In genomic region chr5:32193591-32193990, GRCh38 we compare ENCODE assay signal across 9 cellular contexts. TPM values are rescaled to one million over a fixed set of nuclear protein-coding genes. Genes with fewer than 3 reads are reported as not detected.
A peak's percentile ranks its signal among the peaks of the same experiment; 100 is the strongest.
DNase-seq lines count a peak whose midpoint lies in the region; ATAC-seq and TF ChIP-seq lines count a peak whose summit lies in the region.
"Had no signal": no experiment of that assay in that cellular context is flagged by ENCODE, and none has a peak within 500 bp of the region (broad histone marks: within the 10 kb centered on the region; RNA-seq: fewer than 3 reads in every experiment).

No MANE protein-coding gene starts in this region.

- no peaks in the 10 kb centered on the region for H3K27me3 ChIP-seq in Panc1 (ENCODE audit: control insufficient read depth, insufficient read depth, low read length)
- H3K27me3 ChIP-seq in psoas muscle (ENCODE audit: insufficient read depth in 3 of 3, low read length in 2 of 3), result no peaks in the 10 kb centered on the region

- H3K36me3 ChIP-seq in Panc1 (ENCODE audit: control insufficient read depth, insufficient read depth, low read length) (no peaks in the 10 kb centered on the region), psoas muscle (ENCODE audit: insufficient read depth in 1 of 2, low read depth in 1 of 2) (no peaks in the 10 kb centered on the region)
- H3K36me3 ChIP-seq: neutrophil had no signal

- peak overlapping the region; percentile 23; the same call in 1 of the 2 replicates for H3K27ac ChIP-seq in Panc1 (ENCODE audit: low read length)
- no peak overlapping the region for H3K27ac ChIP-seq in psoas muscle
- H3K27ac ChIP-seq: neutrophil had no signal

- peak; percentile 84 for ATAC-seq in GM18873 (IDR thresholded peaks at IDR 0.05; ENCODE audit: low FRiP score, unreplicated experiment)
- ATAC-seq in Panc1, result peak; percentile 85
- peak; percentile 46 to 80 (median 68) for ATAC-seq in psoas muscle
- no peak for ATAC-seq in GM18519 (IDR thresholded peaks at IDR 0.05; ENCODE audit: low FRiP score, unreplicated experiment)
- ATAC-seq in GM21723 (IDR thresholded peaks at IDR 0.05; ENCODE audit: unreplicated experiment), result no peak

- no TSS peak for BruUV-seq in Panc1 (replicated peaks; lab: Mats Ljungman, UMichigan)

- no peak for TF ChIP-seq CTCF in Panc1 (IDR thresholded peaks at IDR 0.05)
- TF ChIP-seq CTCF in psoas muscle (IDR thresholded peaks at IDR 0.05), result no peak

- intact Hi-C loops in Panc1 (cut with micrococcal nuclease; ENCODE audit: unreplicated experiment), result no loop called here
- intact Hi-C loops in psoas muscle (cut with DNase I), result no loop called here

- 19 to 20% (median 19%) methylated on average over 7 of the region's 7 CpGs for WGBS in psoas muscle, 3 donors

- CTCF ChIA-PET in Panc1 (lab: Charles Lee), result no interaction called here

- H3K4me1 ChIP-seq in Panc1 (ENCODE audit: control insufficient read depth, insufficient read depth, low read length) (peaks cover 8% of the 10 kb centered on the region), psoas muscle (peaks cover 8% of the 10 kb centered on the region)

- POLR2A ChIA-PET in Panc1 (lab: Charles Lee), result no interaction called here

- peak overlapping the region in 1 of 2 experiments; percentile 23; a peak in 2 of 4 replicates for H3K4me3 ChIP-seq in Panc1 (ENCODE audit: low read depth in 2 of 2, low read length in 2 of 2)
- H3K4me3 ChIP-seq in psoas muscle, result peak overlapping the region; percentile 20

- peak; percentile 79 for DNase-seq in LHCN-M2 (ENCODE audit: low read depth)
- DNase-seq in Panc1 (ENCODE audit: low read depth, low spot score), result no peak
- peak; percentile 91 for DNase-seq in fibroblast of gingiva (ENCODE audit: low read depth)
- DNase-seq in psoas muscle, result peak; percentile 73 to 74
- no peak for DNase-seq in GOT3 (lab: John Stamatoyannopoulos, UW)

- in situ Hi-C loops in Panc1 (cut with HindIII; ENCODE audit: low pct_unique_long_range_greater_than_20kb, low sequenced_read_pairs), result no loop called here

- H3K9me3 ChIP-seq in Panc1 (ENCODE audit: control insufficient read depth, insufficient read depth, low read depth, low read length) (no peaks in the 10 kb centered on the region), psoas muscle (no peaks in the 10 kb centered on the region)
- H3K9me3 ChIP-seq: neutrophil had no signal

RNA-seq across cellular contexts. Expression of gene GOLPH3, which starts 19.5 kb away (rescaled TPM):
- total RNA-seq in LHCN-M2 (2014; rRNA removed) (58.0 and 65.3 TPM in 2 replicates), Panc1 (2021; ENCODE audit: unreplicated experiment) (89.7 TPM), psoas muscle (10 to 100 TPM; 23.0 to 55.3 (median 35.0) TPM)
- polyA plus RNA-seq in LHCN-M2 (2012), result 32.4 TPM
- 75.2 TPM for polyA plus RNA-seq in Panc1 (2012; ENCODE audit: insufficient read length)
- 10 to 100 TPM; 25.4 to 36.8 (median 31.0) TPM for polyA plus RNA-seq in psoas muscle

Comparison
In these comparisons a context has a peak if more than half of its experiments do, and no peak if none do; other contexts are left out.
1. ATAC-seq: peak in GM18873 (single experiment), Panc1 (single experiment) and psoas muscle (4 of 4); none in GM18519 (single experiment) and GM21723 (single experiment).
2. DNase-seq: peak in LHCN-M2 (single experiment), fibroblast of gingiva (single experiment) and psoas muscle (2 of 2); none in Panc1 (single experiment) and GOT3 (single experiment).